Comparison of ENCODE assay signal across 8 cellular contexts in genomic region chr1:31715097-31715872, GRCh38.
DNase-seq lines count a peak whose midpoint lies in the region; ATAC-seq and FAIRE-seq lines count a peak whose summit lies in the region.

No MANE protein-coding gene starts in this region.

- FAIRE-seq in HTR-8/SVneo (lab: Jason Lieb, UNC): peak; percentile 77

- H3K4me3 ChIP-seq in skeletal muscle cell (ENCODE audit: low read depth, low read length): peak overlapping the region; percentile 30

- ATAC-seq in GM18873 (IDR thresholded peaks at IDR 0.05; ENCODE audit: low FRiP score, unreplicated experiment): no peak
- no peak for ATAC-seq in GM21390 (IDR thresholded peaks at IDR 0.05; ENCODE audit: unreplicated experiment)

- DNase-seq in ELR (ENCODE audit: low read depth): peak; percentile 94
- peak; percentile 76 for DNase-seq in HTR-8/SVneo (ENCODE audit: insufficient read length, low spot score)
- peak; percentile 20 for DNase-seq in SKM-1 (lab: John Stamatoyannopoulos, UW; ENCODE audit: unreplicated experiment)
- DNase-seq in cerebellar nuclear complex (lab: John Stamatoyannopoulos, UW): peak; percentile 82 to 94
- DNase-seq in inferior parietal cortex (ENCODE audit: extremely low spot score): peak; percentile 65
- DNase-seq in skeletal muscle cell (ENCODE audit: low read depth): peak; percentile 64

Comparison
In these comparisons a context has a peak if more than half of its experiments do, and no peak if none do; other contexts are left out.
1. DNase-seq: peak in every context shown above with its lines; median percentile 94 in ELR; 88 in cerebellar nuclear complex; 76 in HTR-8/SVneo; 65 in inferior parietal cortex; 64 in skeletal muscle cell; 20 in SKM-1.